In the genomic region with DNA sequence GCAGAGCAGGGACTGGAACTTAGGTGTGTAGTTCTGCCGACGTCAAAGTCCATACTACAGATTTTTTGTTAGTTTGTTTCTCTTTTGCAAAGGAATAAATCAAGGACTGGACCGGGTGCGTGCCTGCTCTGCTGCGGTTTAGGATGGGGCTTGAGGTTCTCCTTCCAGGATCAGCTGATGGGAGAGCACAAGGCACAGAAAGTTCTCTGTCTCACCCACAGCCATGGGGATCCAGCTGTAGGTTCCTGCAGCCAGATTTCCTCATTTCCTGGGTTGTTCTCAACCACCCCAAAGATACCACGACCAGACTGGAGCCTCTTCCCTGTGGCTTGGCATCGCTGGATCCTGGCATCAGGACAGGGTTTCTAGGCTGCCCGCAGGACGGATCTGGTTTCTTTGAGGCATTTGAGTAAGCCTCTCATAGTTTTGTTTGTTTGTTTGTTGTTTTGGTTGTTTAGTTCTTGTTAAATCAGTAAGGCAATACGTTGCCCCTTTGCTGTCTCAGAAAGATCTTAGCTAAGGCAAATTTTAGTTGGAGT, we compare ENCODE assay signal across 1 cellular context.
TF ChIP-seq lines count a peak whose summit lies in the region.

No MANE protein-coding gene starts in this region.

TF ChIP-seq in HCT116, 20 proteins besides CTCF, POLR2A, EP300 and RAD21:
- TF ChIP-seq SP1 (IDR thresholded peaks at IDR 0.05; ENCODE audit: low read depth) (no peak), ATF3 (IDR thresholded peaks at IDR 0.05) (no peak), POLR2AphosphoS5 (IDR thresholded peaks at IDR 0.05; ENCODE audit: low read depth, low read length) (no peak)
TF ChIP-seq in HCT116: peak in this region for 0.
